Comparison of ENCODE assay signal across 28 cellular contexts in the genomic region with DNA sequence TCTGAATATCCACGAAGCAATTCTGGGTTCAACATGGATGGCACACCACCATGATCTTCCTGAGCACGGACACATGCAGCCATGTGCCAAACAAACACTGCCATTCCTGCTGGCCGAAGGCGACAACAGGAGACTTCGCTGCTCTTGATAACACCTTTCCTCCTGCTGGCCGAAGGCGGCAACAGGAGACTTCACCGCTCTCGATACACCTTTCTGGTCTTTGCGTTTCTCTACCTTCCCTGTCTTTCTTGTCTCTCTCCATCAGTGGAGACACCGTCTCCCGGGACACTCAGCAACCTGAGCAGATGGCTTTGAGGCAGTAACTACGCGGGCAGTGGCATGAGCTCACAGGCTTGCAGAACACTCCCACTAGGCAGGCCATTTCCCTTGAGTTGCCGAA. TPM values are rescaled to one million over a fixed set of nuclear protein-coding genes. Genes with fewer than 3 reads are reported as not detected.
A peak's percentile ranks its signal among the peaks of the same experiment; 100 is the strongest.
DNase-seq lines count a peak whose midpoint lies in the region; ATAC-seq and TF ChIP-seq lines count a peak whose summit lies in the region.
"Had no signal": no experiment of that assay in that cellular context is flagged by ENCODE, and none has a peak within 500 bp of the region (broad histone marks: within the 10 kb centered on the region; RNA-seq: fewer than 3 reads in every experiment).

No MANE protein-coding gene starts in this region.

- no peak overlapping the region for H3K4me3 ChIP-seq in BE2C (ENCODE audit: low read depth, low read length)
- no peak overlapping the region for H3K4me3 ChIP-seq in GM23248
- H3K4me3 ChIP-seq: ascending aorta, gastrocnemius medialis, lung, mucosa of descending colon, tibial artery had no signal

- H3K79me2 ChIP-seq in GM23248 (ENCODE audit: insufficient read depth): no peaks in the 10 kb centered on the region

- H3K4me2 ChIP-seq in GM23248 (ENCODE audit: unreplicated experiment): no peak overlapping the region

- no peaks in the 10 kb centered on the region for H3K9me3 Mint-ChIP-seq in WTC11
- H3K9me3 Mint-ChIP-seq: activated naive CD8-positive, alpha-beta T cell treated with anti-CD3 and anti-CD28 coated beads for 36 hours; natural killer cell; T-helper 2 cell treated with Interferon-gamma antibody and Interleukin-4, amounts not matched to agents 5 μg/mL and 100 μg/mL, for 36 hours had no signal

- H3K36me3 ChIP-seq in BE2C: peaks cover 4% of the 10 kb centered on the region
- 0 out of 2 replicates have a peak, but pooled peaks cover 4% of the 10 kb centered on the region for H3K36me3 ChIP-seq in GM23248 (ENCODE audit: low read depth)

- H3K9me3 ChIP-seq in BE2C: no peaks in the 10 kb centered on the region
- H3K9me3 ChIP-seq in GM23248 (ENCODE audit: low read depth): no peaks in the 10 kb centered on the region
- H3K9me3 ChIP-seq: ascending aorta, gastrocnemius medialis, mucosa of descending colon, tibial artery had no signal

- H3K4me1 Mint-ChIP-seq in WTC11: no peaks in the 10 kb centered on the region

- H2AFZ ChIP-seq in GM23248: no peak overlapping the region

- WGBS in GM23248 (ENCODE audit: low coverage in 1 of 2, low lambda C conversion rate in 2 of 2, missing lambda C conversion rate in 2 of 2), 2 experiments: 88 to 89% methylated on average over 15 of the region's 15 CpGs

- no peak overlapping the region for H3K27ac ChIP-seq in GM23248
- H3K27ac ChIP-seq: ascending aorta, gastrocnemius medialis, tibial artery had no signal

- ATAC-seq in WTC11 (peak; percentile 74), GM19324 (IDR thresholded peaks at IDR 0.05; ENCODE audit: low FRiP score, unreplicated experiment) (no peak), GM18519 (IDR thresholded peaks at IDR 0.05; ENCODE audit: low FRiP score, unreplicated experiment) (no peak)
- ATAC-seq: gastrocnemius medialis, mucosa of descending colon, Panc1, sciatic nerve had no signal

- peaks cover 8% of the 10 kb centered on the region for H3K4me1 ChIP-seq in BE2C
- no peaks in the 10 kb centered on the region for H3K4me1 ChIP-seq in GM23248 (ENCODE audit: insufficient read depth)
- H3K4me1 ChIP-seq: ascending aorta, gastrocnemius medialis, tibial artery had no signal

- in situ Hi-C loops in GM23248 (cut with MboI): no loop called here

- no peak overlapping the region for H3K4me3 Mint-ChIP-seq in WTC11
- H3K4me3 Mint-ChIP-seq: activated naive CD8-positive, alpha-beta T cell treated with anti-CD3 and anti-CD28 coated beads for 36 hours; natural killer cell; T-helper 2 cell treated with Interferon-gamma antibody and Interleukin-4, amounts not matched to agents 5 μg/mL and 100 μg/mL, for 36 hours had no signal

- H3K27me3 ChIP-seq in BE2C: no peaks in the 10 kb centered on the region
- H3K27me3 ChIP-seq in GM23248 (replicated peaks; ENCODE audit: insufficient read depth): no peaks in the 10 kb centered on the region
- H3K27me3 ChIP-seq: ascending aorta, gastrocnemius medialis, tibial artery had no signal

- H4K20me1 ChIP-seq in GM23248 (ENCODE audit: insufficient read depth): no peaks in the 10 kb centered on the region

- no peaks in the 10 kb centered on the region for H3F3A ChIP-seq in GM23248 (ENCODE audit: insufficient read depth)

- H3K9me2 ChIP-seq in GM23248 (ENCODE audit: insufficient read depth): no peaks in the 10 kb centered on the region

- no peak overlapping the region for H3K9ac ChIP-seq in GM23248

- TF ChIP-seq CTCF in BE2C (IDR thresholded peaks at IDR 0.05; ENCODE audit: low read depth, low read length) (peak; percentile 7; the same call in 1 of the 2 replicates), WTC11 (IDR thresholded peaks at IDR 0.05) (no peak)

- H3K27me3 Mint-ChIP-seq in WTC11 (ENCODE audit: low read depth): no peaks in the 10 kb centered on the region
- H3K27me3 Mint-ChIP-seq: progenitor cell of endocrine pancreas had no signal

- no peak overlapping the region for H3K27ac Mint-ChIP-seq in WTC11
- H3K27ac Mint-ChIP-seq: activated naive CD8-positive, alpha-beta T cell treated with anti-CD3 and anti-CD28 coated beads for 36 hours; T-helper 2 cell treated with Interferon-gamma antibody and Interleukin-4, amounts not matched to agents 5 μg/mL and 100 μg/mL, for 36 hours had no signal

- no peak for DNase-seq in BE2C
- DNase-seq in ELF-1 (ENCODE audit: low read depth, low spot score): peak; percentile 19
- DNase-seq in WTC11 (ENCODE audit: low spot score): no peak
- peak; percentile 44 for DNase-seq in iPS-NIHi7 (ENCODE audit: extremely low spot score)
- DNase-seq in GM23248: no peak
- DNase-seq in stimulated activated CD4-positive, alpha-beta T cell treated with anti-CD3 and anti-CD28 coated beads, Interleukin-4, amount 100 ng/mL, for 24 hours: no peak
- DNase-seq: activated naive CD8-positive, alpha-beta T cell treated with anti-CD3 and anti-CD28 coated beads for 36 hours; C1 segment of cervical spinal cord; DMS53; gastrocnemius medialis; GF-D8; KBM-7; mucosa of descending colon; natural killer cell; NCI-H1092 treated with DMSO at 0.1 percent for 48 hours; NCI-H187 treated with DMSO at 0.1 percent for 48 hours; NCI-H345; NCI-H69; SHP77; tibial artery had no signal

- POLR2A ChIA-PET in WTC11 (lab: Charles Lee): no interaction called here

- no peaks in the 10 kb centered on the region for H3K36me3 Mint-ChIP-seq in WTC11
- H3K36me3 Mint-ChIP-seq: activated naive CD8-positive, alpha-beta T cell treated with anti-CD3 and anti-CD28 coated beads for 36 hours; natural killer cell had no signal

- CTCF ChIA-PET in WTC11 (lab: Charles Lee): interaction anchor here (1.0 to 1.8 kb wide), 4 partner anchors 18 to 190 kb away, joined by 3 to 5 read pairs (median 4); partner anchors contain the start of gene RPS6KA2

TF ChIP-seq in WTC11, 78 proteins besides CTCF, POLR2A, EP300 and RAD21:
- TF ChIP-seq ZNF138 (CRISPR knock-in tag; conservative IDR thresholded peaks at IDR 0.05): no peak
- TF ChIP-seq, protein P1, sequence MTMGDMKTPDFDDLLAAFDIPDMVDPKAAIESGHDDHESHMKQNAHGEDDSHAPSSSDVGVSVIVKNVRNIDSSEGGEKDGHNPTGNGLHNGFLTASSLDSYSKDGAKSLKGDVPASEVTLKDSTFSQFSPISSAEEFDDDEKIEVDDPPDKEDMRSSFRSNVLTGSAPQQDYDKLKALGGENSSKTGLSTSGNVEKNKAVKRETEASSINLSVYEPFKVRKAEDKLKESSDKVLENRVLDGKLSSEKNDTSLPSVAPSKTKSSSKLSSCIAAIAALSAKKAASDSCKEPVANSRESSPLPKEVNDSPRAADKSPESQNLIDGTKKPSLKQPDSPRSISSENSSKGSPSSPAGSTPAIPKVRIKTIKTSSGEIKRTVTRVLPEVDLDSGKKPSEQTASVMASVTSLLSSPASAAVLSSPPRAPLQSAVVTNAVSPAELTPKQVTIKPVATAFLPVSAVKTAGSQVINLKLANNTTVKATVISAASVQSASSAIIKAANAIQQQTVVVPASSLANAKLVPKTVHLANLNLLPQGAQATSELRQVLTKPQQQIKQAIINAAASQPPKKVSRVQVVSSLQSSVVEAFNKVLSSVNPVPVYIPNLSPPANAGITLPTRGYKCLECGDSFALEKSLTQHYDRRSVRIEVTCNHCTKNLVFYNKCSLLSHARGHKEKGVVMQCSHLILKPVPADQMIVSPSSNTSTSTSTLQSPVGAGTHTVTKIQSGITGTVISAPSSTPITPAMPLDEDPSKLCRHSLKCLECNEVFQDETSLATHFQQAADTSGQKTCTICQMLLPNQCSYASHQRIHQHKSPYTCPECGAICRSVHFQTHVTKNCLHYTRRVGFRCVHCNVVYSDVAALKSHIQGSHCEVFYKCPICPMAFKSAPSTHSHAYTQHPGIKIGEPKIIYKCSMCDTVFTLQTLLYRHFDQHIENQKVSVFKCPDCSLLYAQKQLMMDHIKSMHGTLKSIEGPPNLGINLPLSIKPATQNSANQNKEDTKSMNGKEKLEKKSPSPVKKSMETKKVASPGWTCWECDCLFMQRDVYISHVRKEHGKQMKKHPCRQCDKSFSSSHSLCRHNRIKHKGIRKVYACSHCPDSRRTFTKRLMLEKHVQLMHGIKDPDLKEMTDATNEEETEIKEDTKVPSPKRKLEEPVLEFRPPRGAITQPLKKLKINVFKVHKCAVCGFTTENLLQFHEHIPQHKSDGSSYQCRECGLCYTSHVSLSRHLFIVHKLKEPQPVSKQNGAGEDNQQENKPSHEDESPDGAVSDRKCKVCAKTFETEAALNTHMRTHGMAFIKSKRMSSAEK (CRISPR knock-in tag; IDR thresholded peaks at IDR 0.05; ENCODE audit: borderline replicate concordance): 0 out of 2 replicates have a peak, but pooled peaks have one; percentile 47

RNA-seq across cellular contexts. Expression of gene MPC1, which starts 54.9 kb away (rescaled TPM):
- 137 TPM for polyA plus RNA-seq in BE2C (2012; ENCODE audit: insufficient read depth, insufficient read length, low read depth)
- 8.7 to 10.7 TPM (median 9.6 TPM) in 3 replicates for total RNA-seq in WTC11 (2021)
- total RNA-seq in GM23248 (2014; rRNA removed; shearing (Covaris generic)): 41.9 and 55.1 TPM in 2 replicates
- 76.1 and 76.2 TPM in 2 replicates for polyA plus RNA-seq in GM23248 (2016; fragmentation: Nextera tagmentation; extraction: Ambion mirVana)

Comparison
In these comparisons a context has a peak if more than half of its experiments do, and no peak if none do; other contexts are left out.
1. DNase-seq: peak in ELF-1 (single experiment) and iPS-NIHi7 (single experiment); none in BE2C (single experiment), WTC11 (single experiment), GM23248 (single experiment) and stimulated activated CD4-positive, alpha-beta T cell treated with anti-CD3 and anti-CD28 coated beads, Interleukin-4, amount 100 ng/mL, for 24 hours (single experiment).